ENCODE assay signal across 9 cellular contexts in the genomic region with DNA sequence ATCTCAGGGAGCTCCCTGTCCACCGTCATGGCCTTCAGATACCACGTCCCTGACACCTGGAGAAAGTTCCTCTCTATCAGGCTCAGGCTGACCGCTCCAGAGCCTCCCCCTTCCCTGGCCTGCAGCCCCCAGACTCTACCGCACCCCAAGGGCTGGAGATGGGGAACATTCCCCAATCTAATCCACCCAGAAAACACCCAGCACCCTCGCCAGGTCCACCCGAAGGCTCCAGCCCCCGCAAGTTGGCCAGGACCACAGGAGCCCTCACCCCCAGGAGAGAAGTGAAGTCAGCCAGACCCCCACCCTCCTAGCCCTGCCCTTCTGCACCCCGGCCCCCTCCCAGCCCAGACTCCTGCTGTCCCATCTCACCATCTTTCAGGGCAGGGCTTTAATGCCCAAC. TPM values are rescaled to one million over a fixed set of nuclear protein-coding genes. Genes with fewer than 3 reads are reported as not detected.
"Had no signal": no experiment of that assay in that cellular context is flagged by ENCODE, and none has a peak within 500 bp of the region (broad histone marks: within the 10 kb centered on the region; RNA-seq: fewer than 3 reads in every experiment).

No MANE protein-coding gene starts in this region.

RNA-seq across cellular contexts. Expression of gene OBP2B, which starts 18.9 kb away (rescaled TPM):
- total RNA-seq: HepG2, HT1080, IMR-90, NCI-H460, PC-9, Peyer's patch, Right ventricle myocardium inferior, RPMI7951, SJCRH30 had no signal
- polyA plus RNA-seq: HepG2, IMR-90 had no signal

RNA-seq across cellular contexts. Expression of gene ABO, which starts 47.0 kb away (rescaled TPM):
- total RNA-seq: HepG2, HT1080, IMR-90, NCI-H460, RPMI7951, SJCRH30 had no signal
- polyA plus RNA-seq: HepG2, IMR-90 had no signal
